Comparison of ENCODE assay signal across 18 cellular contexts in genomic region chr2:1283020-1283801, GRCh38.
"Had no signal": no experiment of that assay in that cellular context is flagged by ENCODE, and none has a peak within 500 bp of the region (broad histone marks: within the 10 kb centered on the region; RNA-seq: fewer than 3 reads in every experiment).

No MANE protein-coding gene starts in this region.

- FAIRE-seq: kidney had no signal

- H3K36me3 Mint-ChIP-seq: immature natural killer cell; memory B cell; mesothelial cell of epicardium; stimulated activated effector memory CD8-positive, alpha-beta T cell treated with anti-CD3 and anti-CD28 coated beads, Interleukin-12 subunit alpha, Interleukin-12 subunit beta, amount 100 ng/mL, for 72 hours; type B pancreatic cell had no signal

- H3K4me1 Mint-ChIP-seq: immature natural killer cell, memory B cell, mesothelial cell of epicardium had no signal

- H3K4me3 Mint-ChIP-seq: effector memory CD8-positive, alpha-beta T cell; immature natural killer cell; memory B cell; mesothelial cell of epicardium; nephron progenitor cell; stimulated activated effector memory CD8-positive, alpha-beta T cell treated with anti-CD3 and anti-CD28 coated beads, Interleukin-12 subunit alpha, Interleukin-12 subunit beta, amount 100 ng/mL, for 72 hours; type B pancreatic cell had no signal

- H3K9me3 ChIP-seq: left ventricle myocardium inferior, lower lobe of right lung, ovary, stomach had no signal

- H3K27ac ChIP-seq: cardiac muscle cell, epithelial cell of prostate, foreskin keratinocyte, left ventricle myocardium inferior, lower lobe of right lung, ovary, stomach had no signal

- ATAC-seq: effector memory CD8-positive, alpha-beta T cell; foreskin keratinocyte; stimulated activated effector memory CD8-positive, alpha-beta T cell treated with anti-CD3 and anti-CD28 coated beads, Interleukin-12 subunit alpha, Interleukin-12 subunit beta, amount 100 ng/mL, for 72 hours had no signal

- DNase-seq: effector memory CD8-positive, alpha-beta T cell; foreskin keratinocyte; immature natural killer cell; kidney; lower lobe of right lung; stimulated activated CD4-positive, alpha-beta T cell treated with anti-CD3 and anti-CD28 coated beads, Interleukin-4, amount 100 ng/mL, for 1 hour; stimulated activated CD8-positive, alpha-beta memory T cell treated with anti-CD3 and anti-CD28 coated beads, Interleukin-4, amount 100 ng/mL, for 48 hours; stomach had no signal

- H3K4me2 ChIP-seq: smooth muscle cell had no signal

- H3K36me3 ChIP-seq: cardiac muscle cell, left ventricle myocardium inferior, lower lobe of right lung, ovary, stomach had no signal

- H3K27me3 Mint-ChIP-seq: effector memory CD8-positive, alpha-beta T cell; type B pancreatic cell had no signal

- H3K4me3 ChIP-seq: cardiac muscle cell, left ventricle myocardium inferior, lower lobe of right lung, ovary, smooth muscle cell, stomach had no signal

- H3K4me1 ChIP-seq: foreskin keratinocyte, lower lobe of right lung had no signal

- H3K27me3 ChIP-seq: cardiac muscle cell, foreskin keratinocyte, ovary had no signal

- H3K27ac Mint-ChIP-seq: effector memory CD8-positive, alpha-beta T cell; immature natural killer cell; memory B cell; mesothelial cell of epicardium; nephron progenitor cell; stimulated activated effector memory CD8-positive, alpha-beta T cell treated with anti-CD3 and anti-CD28 coated beads, Interleukin-12 subunit alpha, Interleukin-12 subunit beta, amount 100 ng/mL, for 72 hours; type B pancreatic cell had no signal

- H3K9me3 Mint-ChIP-seq: immature natural killer cell; mesothelial cell of epicardium; nephron progenitor cell; stimulated activated effector memory CD8-positive, alpha-beta T cell treated with anti-CD3 and anti-CD28 coated beads, Interleukin-12 subunit alpha, Interleukin-12 subunit beta, amount 100 ng/mL, for 72 hours; type B pancreatic cell had no signal
